In the genomic region with DNA sequence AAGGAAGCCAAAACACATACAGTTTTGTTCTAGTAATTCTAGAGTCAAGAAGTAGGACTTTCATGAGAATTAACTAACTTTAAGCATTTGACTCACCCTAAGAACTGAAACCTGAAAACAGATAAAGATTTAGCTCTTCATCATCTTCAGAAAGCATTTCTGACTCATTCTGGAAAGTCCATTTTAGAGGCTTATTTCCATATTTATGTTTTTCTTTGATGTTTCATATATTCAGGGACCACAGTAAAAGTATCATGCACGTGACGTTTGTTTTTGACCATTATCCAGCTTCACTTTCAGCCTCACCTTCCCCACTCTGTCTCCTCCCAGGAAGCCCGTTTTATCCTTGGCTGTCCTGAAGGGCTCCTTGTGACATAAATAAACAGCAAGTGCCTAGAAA, we compare ENCODE assay signal across 14 cellular contexts.
DNase-seq lines count a peak whose midpoint lies in the region; ATAC-seq and TF ChIP-seq lines count a peak whose summit lies in the region.
"Had no signal": no experiment of that assay in that cellular context is flagged by ENCODE, and none has a peak within 500 bp of the region (broad histone marks: within the 10 kb centered on the region; RNA-seq: fewer than 3 reads in every experiment).

No MANE protein-coding gene starts in this region.

- H3K79me2 ChIP-seq in GM23338 (replicated peaks; ENCODE audit: insufficient read depth) = no peaks in the 10 kb centered on the region

- no peaks in the 10 kb centered on the region for H3K9me3 ChIP-seq in testis

- intact Hi-C loops in testis (cut with DNase I; ENCODE audit: low total_unique reads) = no loop called here

- H2AFZ ChIP-seq in GM23338 = no peak overlapping the region

- peaks cover 2% of the 10 kb centered on the region; the same call in 1 of the 2 replicates for H3K27me3 Mint-ChIP-seq in WTC11 (ENCODE audit: low read depth)
- peaks cover 2% of the 10 kb centered on the region for H3K27me3 Mint-ChIP-seq in GM23338 (ENCODE audit: insufficient read depth, low read depth, poor library complexity)
- H3K27me3 Mint-ChIP-seq: activated naive CD8-positive, alpha-beta T cell; central memory CD8-positive, alpha-beta T cell had no signal

- H4K20me1 ChIP-seq in GM23338 (replicated peaks; ENCODE audit: insufficient read depth) = no peaks in the 10 kb centered on the region

- POLR2A ChIA-PET in WTC11 (lab: Charles Lee) = no interaction called here

- H3K36me3 Mint-ChIP-seq in WTC11 = no peaks in the 10 kb centered on the region; the same call in none of the 2 replicates
- no peaks in the 10 kb centered on the region for H3K36me3 Mint-ChIP-seq in GM23338 (ENCODE audit: low read depth)
- H3K36me3 Mint-ChIP-seq: activated naive CD8-positive, alpha-beta T cell; stimulated activated effector memory CD8-positive, alpha-beta T cell treated with anti-CD3 and anti-CD28 coated beads, Interleukin-12 subunit alpha, Interleukin-12 subunit beta, amount 100 ng/mL, for 72 hours had no signal

- H3K27ac Mint-ChIP-seq in WTC11 = no peak overlapping the region
- H3K27ac Mint-ChIP-seq in GM23338 = no peak overlapping the region
- H3K27ac Mint-ChIP-seq: activated naive CD8-positive, alpha-beta T cell; stimulated activated effector memory CD8-positive, alpha-beta T cell treated with anti-CD3 and anti-CD28 coated beads, Interleukin-12 subunit alpha, Interleukin-12 subunit beta, amount 100 ng/mL, for 72 hours had no signal

- CTCF ChIA-PET in WTC11 (lab: Charles Lee) = no interaction called here

- H3K9me3 Mint-ChIP-seq in WTC11 (peaks cover 40% of the 10 kb centered on the region), GM23338 (no peaks in the 10 kb centered on the region)

- no peak for TF ChIP-seq POLR2A in testis (IDR thresholded peaks at IDR 0.05)

- H3K9me2 ChIP-seq in GM23338 (ENCODE audit: insufficient read depth) = no peaks in the 10 kb centered on the region

- H3K4me3 ChIP-seq in GM23338 (no peak overlapping the region), testis (no peak overlapping the region)
- H3K4me3 ChIP-seq: K562 had no signal

- no peaks in the 10 kb centered on the region for H3F3A ChIP-seq in GM23338 (replicated peaks; ENCODE audit: low read depth)

- H3K27ac ChIP-seq in GM23338 (ENCODE audit: low read depth) (no peak overlapping the region), testis (no peak overlapping the region)

- no peak for DNase-seq in WTC11 (ENCODE audit: low spot score)
- DNase-seq in GM23338 (ENCODE audit: low spot score) = no peak
- DNase-seq in NCI-H1436 (lab: John Stamatoyannopoulos, UW) = no peak
- no peak for DNase-seq in testis
- DNase-seq: kidney glomerular epithelial cell, NCI-H1694 treated with DMSO at 0.1 percent for 48 hours had no signal

- H3K4me2 ChIP-seq in GM23338 = no peak overlapping the region

- no peaks in the 10 kb centered on the region for H3K27me3 ChIP-seq in GM23338 (ENCODE audit: insufficient read depth)
- no peaks in the 10 kb centered on the region for H3K27me3 ChIP-seq in testis

- H3K4me1 Mint-ChIP-seq in WTC11 (no peaks in the 10 kb centered on the region), GM23338 (no peaks in the 10 kb centered on the region)
- H3K4me1 Mint-ChIP-seq: central memory CD8-positive, alpha-beta T cell; stimulated activated effector memory CD8-positive, alpha-beta T cell treated with anti-CD3 and anti-CD28 coated beads, Interleukin-12 subunit alpha, Interleukin-12 subunit beta, amount 100 ng/mL, for 72 hours had no signal

- no peaks in the 10 kb centered on the region for H3K36me3 ChIP-seq in GM23338 (ENCODE audit: insufficient read depth)
- no peaks in the 10 kb centered on the region for H3K36me3 ChIP-seq in testis (ENCODE audit: low read depth, missing control alignments)

- 80% methylated on average over 3 of the region's 3 CpGs for WGBS in testis, 2 donors

- no peaks in the 10 kb centered on the region for H3K4me1 ChIP-seq in GM23338 (ENCODE audit: insufficient read depth)
- H3K4me1 ChIP-seq in testis = no peaks in the 10 kb centered on the region

- ATAC-seq in GM18858 (IDR thresholded peaks at IDR 0.05; ENCODE audit: unreplicated experiment) (peak; percentile 89), GM21515 (IDR thresholded peaks at IDR 0.05; ENCODE audit: unreplicated experiment) (peak; percentile 62), HG02970 (IDR thresholded peaks at IDR 0.05; ENCODE audit: low FRiP score, unreplicated experiment) (peak; percentile 51), HG03520 (IDR thresholded peaks at IDR 0.05; ENCODE audit: unreplicated experiment) (peak; percentile 76), WTC11 (no peak), GM23338 (no peak)
- ATAC-seq: K562; stimulated activated effector memory CD8-positive, alpha-beta T cell treated with anti-CD3 and anti-CD28 coated beads, Interleukin-12 subunit alpha, Interleukin-12 subunit beta, amount 100 ng/mL, for 72 hours had no signal

- H3K4me3 Mint-ChIP-seq in WTC11 (no peak overlapping the region), GM23338 (no peak overlapping the region)
- H3K4me3 Mint-ChIP-seq: activated naive CD8-positive, alpha-beta T cell; central memory CD8-positive, alpha-beta T cell; stimulated activated effector memory CD8-positive, alpha-beta T cell treated with anti-CD3 and anti-CD28 coated beads, Interleukin-12 subunit alpha, Interleukin-12 subunit beta, amount 100 ng/mL, for 72 hours had no signal

- TF ChIP-seq CTCF in WTC11 (IDR thresholded peaks at IDR 0.05) = no peak
- TF ChIP-seq CTCF in GM23338 (conservative IDR thresholded peaks at IDR 0.05; ENCODE audit: low read depth in 2 of 2) = no peak
- no peak for TF ChIP-seq CTCF in testis (IDR thresholded peaks at IDR 0.05)

TF ChIP-seq in WTC11, 78 proteins besides CTCF, POLR2A, EP300 and RAD21 (continues in another document):
- TF ChIP-seq, protein P1, sequence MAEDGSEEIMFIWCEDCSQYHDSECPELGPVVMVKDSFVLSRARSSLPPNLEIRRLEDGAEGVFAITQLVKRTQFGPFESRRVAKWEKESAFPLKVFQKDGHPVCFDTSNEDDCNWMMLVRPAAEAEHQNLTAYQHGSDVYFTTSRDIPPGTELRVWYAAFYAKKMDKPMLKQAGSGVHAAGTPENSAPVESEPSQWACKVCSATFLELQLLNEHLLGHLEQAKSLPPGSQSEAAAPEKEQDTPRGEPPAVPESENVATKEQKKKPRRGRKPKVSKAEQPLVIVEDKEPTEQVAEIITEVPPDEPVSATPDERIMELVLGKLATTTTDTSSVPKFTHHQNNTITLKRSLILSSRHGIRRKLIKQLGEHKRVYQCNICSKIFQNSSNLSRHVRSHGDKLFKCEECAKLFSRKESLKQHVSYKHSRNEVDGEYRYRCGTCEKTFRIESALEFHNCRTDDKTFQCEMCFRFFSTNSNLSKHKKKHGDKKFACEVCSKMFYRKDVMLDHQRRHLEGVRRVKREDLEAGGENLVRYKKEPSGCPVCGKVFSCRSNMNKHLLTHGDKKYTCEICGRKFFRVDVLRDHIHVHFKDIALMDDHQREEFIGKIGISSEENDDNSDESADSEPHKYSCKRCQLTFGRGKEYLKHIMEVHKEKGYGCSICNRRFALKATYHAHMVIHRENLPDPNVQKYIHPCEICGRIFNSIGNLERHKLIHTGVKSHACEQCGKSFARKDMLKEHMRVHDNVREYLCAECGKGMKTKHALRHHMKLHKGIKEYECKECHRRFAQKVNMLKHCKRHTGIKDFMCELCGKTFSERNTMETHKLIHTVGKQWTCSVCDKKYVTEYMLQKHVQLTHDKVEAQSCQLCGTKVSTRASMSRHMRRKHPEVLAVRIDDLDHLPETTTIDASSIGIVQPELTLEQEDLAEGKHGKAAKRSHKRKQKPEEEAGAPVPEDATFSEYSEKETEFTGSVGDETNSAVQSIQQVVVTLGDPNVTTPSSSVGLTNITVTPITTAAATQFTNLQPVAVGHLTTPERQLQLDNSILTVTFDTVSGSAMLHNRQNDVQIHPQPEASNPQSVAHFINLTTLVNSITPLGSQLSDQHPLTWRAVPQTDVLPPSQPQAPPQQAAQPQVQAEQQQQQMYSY (CRISPR knock-in tag; IDR thresholded peaks at IDR 0.05) = no peak
- no peak for TF ChIP-seq SP1 (CRISPR knock-in tag; conservative IDR thresholded peaks at IDR 0.05)
- TF ChIP-seq IRF2 (CRISPR knock-in tag; IDR thresholded peaks at IDR 0.05; ENCODE audit: borderline replicate concordance, low read depth) = no peak
- TF ChIP-seq ZNF317 (CRISPR knock-in tag; IDR thresholded peaks at IDR 0.05; ENCODE audit: borderline replicate concordance, low read depth) = no peak
- TF ChIP-seq SMAD4 (CRISPR knock-in tag; IDR thresholded peaks at IDR 0.05) = no peak

TF ChIP-seq in GM23338, 12 proteins besides CTCF, POLR2A, EP300 and RAD21 (continues in another document):
- TF ChIP-seq ZNF331 (CRISPR knock-in tag; IDR thresholded peaks at IDR 0.05; ENCODE audit: low read depth) (no peak), STAT1 (IDR thresholded peaks at IDR 0.05; ENCODE audit: unreplicated experiment) (no peak), EZH2phosphoT487 (IDR thresholded peaks at IDR 0.05; ENCODE audit: unreplicated experiment) (no peak)

Comparison
In these comparisons a context has a peak if more than half of its experiments do, and no peak if none do; other contexts are left out.
1. ATAC-seq: peak in GM18858 (single experiment), GM21515 (single experiment), HG02970 (single experiment) and HG03520 (single experiment); none in WTC11 (single experiment) and GM23338 (single experiment).